5 cellular contexts compared by ENCODE assay signal in genomic region chr16:10621216-10621949, GRCh38. TPM values are rescaled to one million over a fixed set of nuclear protein-coding genes. Genes with fewer than 3 reads are reported as not detected.
"Had no signal": no experiment of that assay in that cellular context is flagged by ENCODE, and none has a peak within 500 bp of the region (broad histone marks: within the 10 kb centered on the region; RNA-seq: fewer than 3 reads in every experiment).

No MANE protein-coding gene starts in this region.

RNA-seq across cellular contexts. Expression of gene EMP2, which starts 41.0 kb away (rescaled TPM):
- total RNA-seq: activated CD4-positive, alpha-beta memory T cell treated with anti-CD3 and anti-CD28 coated beads, Interleukin-2, amount 10 ng/mL, durations not matched to agents 7 days and 5 days; activated CD4-positive, alpha-beta T cell treated with anti-CD3 and anti-CD28 coated beads, Interleukin-2, amount 10 ng/mL, durations not matched to agents 7 days and 5 days; activated naive CD4-positive, alpha-beta T cell treated with anti-CD3 and anti-CD28 coated beads, Interleukin-2, amount 50 U/mL, for 72 hours; activated naive CD8-positive, alpha-beta T cell treated with anti-CD3 and anti-CD28 coated beads, Interleukin-2, amount 10 ng/mL, durations not matched to agents 7 days and 5 days; T-helper 1 cell treated with Interleukin-12 subunit alpha and Interleukin-12 subunit beta and Interleukin-4 antibody, amounts not matched to agents 30 ng/mL and 1 ng/mL, for 36 hours had no signal
